In the genomic region with DNA sequence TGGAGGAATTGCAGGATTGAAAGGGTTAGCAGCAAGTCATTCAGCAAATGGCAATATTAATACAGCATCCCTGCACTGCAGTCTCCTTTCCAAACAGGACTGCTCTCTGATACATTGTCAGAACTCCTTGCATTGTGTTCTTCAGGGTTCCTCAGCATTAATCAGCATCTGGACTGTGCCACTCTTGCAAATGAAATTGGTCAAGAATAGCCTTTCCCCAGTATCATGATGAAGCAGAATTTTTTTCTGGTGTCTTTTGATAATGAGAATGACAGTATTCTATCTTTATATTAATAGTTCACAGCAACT, we compare ENCODE assay signal across 28 cellular contexts.
"Had no signal": no experiment of that assay in that cellular context is flagged by ENCODE, and none has a peak within 500 bp of the region (broad histone marks: within the 10 kb centered on the region; RNA-seq: fewer than 3 reads in every experiment).

No MANE protein-coding gene starts in this region.

- H3K9me3 Mint-ChIP-seq: activated naive CD4-positive, alpha-beta T cell treated with anti-CD3 and anti-CD28 coated beads, Interleukin-2, amount 50 U/mL, for 24 hours; activated T-cell treated with anti-CD3 and anti-CD28 coated beads, Interleukin-2, amount 50 U/mL, for 24 hours; activated T-helper 1 cell treated with anti-CD3 and anti-CD28 coated beads, Interleukin-12 subunit alpha, Interleukin-12 subunit beta, Interleukin-2, Interleukin-4 antibody, amounts not matched to agents 30 ng/mL and 10 ng/mL and 1 ng/mL, durations not matched to agents 14 hours and 24 hours and 36 hours; WTC11 had no signal

- ATAC-seq: activated CD8-positive, alpha-beta T cell treated with anti-CD3 and anti-CD28 coated beads, Interleukin-2, amount 10 ng/mL, durations not matched to agents 7 days and 5 days; body of pancreas; Panc1; Right ventricle myocardium inferior; T-helper 17 cell; WTC11 had no signal

- DNase-seq: activated CD4-positive, alpha-beta T cell treated with anti-CD3 and anti-CD28 coated beads for 48 hours; activated CD4-positive, alpha-beta T cell treated with anti-CD3 and anti-CD28 coated beads, Interleukin-2, amount 50 U/mL, for 4 hours; activated CD4-positive, CD25-positive, alpha-beta regulatory T cell treated with anti-CD3 and anti-CD28 coated beads, Interleukin-2, amount 50 U/mL, for 72 hours; activated CD8-positive, alpha-beta T cell treated with anti-CD3 and anti-CD28 coated beads, Interleukin-2, amount 10 ng/mL, durations not matched to agents 7 days and 5 days; activated effector memory CD4-positive, alpha-beta T cell treated with Interleukin-2 at 50 U/mL for 16 hours; activated naive CD4-positive, alpha-beta T cell; activated T-cell treated with anti-CD3 and anti-CD28 coated beads, Interleukin-2, amount 50 U/mL, for 24 hours; amniotic stem cell; body of pancreas; MG63; NCI-H1105; NCI-H1436; NCI-H1694 treated with DMSO at 0.1 percent for 48 hours; NCI-H2029 treated with DMSO at 0.1 percent for 48 hours; NCI-H345; NCI-H510A treated with DMSO at 0.1 percent for 48 hours; NK-92 treated with Interleukin-12 subunit alpha and Interleukin-12 subunit beta, amount 100 ng/mL, for 24 hours; OCI-M1; RPMI8226; T-helper 17 cell; T-helper 9 cell had no signal

- H3K36me3 ChIP-seq: ascending aorta, MG63 had no signal

- H3K36me3 Mint-ChIP-seq: activated naive CD4-positive, alpha-beta T cell treated with anti-CD3 and anti-CD28 coated beads, Interleukin-2, amount 50 U/mL, for 24 hours; WTC11 had no signal

- FAIRE-seq: bronchial epithelial cell had no signal

- H3K27ac ChIP-seq: ascending aorta, body of pancreas had no signal

- H3K9me3 ChIP-seq: ascending aorta, body of pancreas, MG63 had no signal

- H3K4me1 ChIP-seq: ascending aorta had no signal

- H3K4me3 Mint-ChIP-seq: activated CD8-positive, alpha-beta T cell treated with anti-CD3 and anti-CD28 coated beads, Interleukin-2, amount 10 ng/mL, durations not matched to agents 7 days and 5 days; activated naive CD4-positive, alpha-beta T cell treated with anti-CD3 and anti-CD28 coated beads, Interleukin-2, amount 50 U/mL, for 24 hours; activated T-cell treated with anti-CD3 and anti-CD28 coated beads, Interleukin-2, amount 50 U/mL, for 24 hours; activated T-helper 1 cell treated with anti-CD3 and anti-CD28 coated beads, Interleukin-12 subunit alpha, Interleukin-12 subunit beta, Interleukin-2, Interleukin-4 antibody, amounts not matched to agents 30 ng/mL and 10 ng/mL and 1 ng/mL, durations not matched to agents 14 hours and 24 hours and 36 hours; T-helper 17 cell; WTC11 had no signal

- H3K27me3 Mint-ChIP-seq: activated naive CD4-positive, alpha-beta T cell treated with anti-CD3 and anti-CD28 coated beads, Interleukin-2, amount 50 U/mL, for 24 hours; activated T-cell treated with anti-CD3 and anti-CD28 coated beads, Interleukin-2, amount 50 U/mL, for 24 hours; T-helper 17 cell had no signal

- H3K27me3 ChIP-seq: ascending aorta, body of pancreas, MG63 had no signal

- H3K27ac Mint-ChIP-seq: activated CD8-positive, alpha-beta T cell treated with anti-CD3 and anti-CD28 coated beads, Interleukin-2, amount 10 ng/mL, durations not matched to agents 7 days and 5 days; activated naive CD4-positive, alpha-beta T cell treated with anti-CD3 and anti-CD28 coated beads, Interleukin-2, amount 50 U/mL, for 24 hours; activated T-cell treated with anti-CD3 and anti-CD28 coated beads, Interleukin-2, amount 50 U/mL, for 24 hours; activated T-helper 1 cell treated with anti-CD3 and anti-CD28 coated beads, Interleukin-12 subunit alpha, Interleukin-12 subunit beta, Interleukin-2, Interleukin-4 antibody, amounts not matched to agents 30 ng/mL and 10 ng/mL and 1 ng/mL, durations not matched to agents 14 hours and 24 hours and 36 hours; T-helper 17 cell; WTC11 had no signal

- H3K4me1 Mint-ChIP-seq: activated naive CD4-positive, alpha-beta T cell treated with anti-CD3 and anti-CD28 coated beads, Interleukin-2, amount 50 U/mL, for 24 hours; T-helper 17 cell had no signal

- H3K4me3 ChIP-seq: ascending aorta, body of pancreas, MG63 had no signal
